In the genomic region with DNA sequence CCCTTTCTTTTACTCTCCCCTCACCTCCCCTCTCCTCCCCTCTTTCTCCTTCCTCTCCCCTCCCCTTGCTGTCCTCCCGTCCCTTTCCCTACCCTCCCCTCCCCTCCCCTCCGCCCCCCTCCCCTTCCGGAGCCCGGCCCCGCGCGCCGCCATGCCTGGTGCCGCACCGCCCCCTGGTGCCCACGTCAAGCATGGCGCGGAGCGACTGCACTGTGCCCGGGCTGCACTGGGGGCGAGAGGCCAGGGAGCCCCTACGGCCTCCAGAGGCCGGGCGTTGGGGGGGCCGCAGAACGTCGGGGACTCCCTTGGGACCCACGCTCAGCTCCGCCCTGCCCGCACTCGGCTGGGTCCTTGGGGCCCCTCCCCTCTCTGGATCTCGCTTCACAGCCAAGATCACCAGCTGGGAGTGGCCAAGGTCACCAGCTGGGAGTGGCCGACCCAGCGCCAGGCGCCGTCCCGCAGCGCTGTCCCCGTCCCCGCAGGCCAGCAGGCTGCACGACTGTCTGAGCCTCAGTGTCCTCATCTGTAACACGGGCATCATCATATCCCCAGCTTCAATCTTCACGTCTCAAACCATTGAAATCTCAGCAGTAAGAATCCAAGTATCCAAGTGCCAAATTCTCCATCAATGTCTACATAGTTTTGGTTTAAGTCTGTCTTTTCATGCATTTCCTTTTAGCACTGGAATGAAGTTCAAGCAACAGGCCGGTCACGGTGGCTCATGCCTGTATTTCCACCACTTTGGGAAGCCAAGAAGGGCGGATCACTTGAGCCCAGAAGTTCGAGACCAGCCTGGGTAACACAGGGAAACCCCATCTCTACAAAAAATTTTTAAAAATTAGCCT, we compare ENCODE assay signal across 8 cellular contexts. TPM values are rescaled to one million over a fixed set of nuclear protein-coding genes. Genes with fewer than 3 reads are reported as not detected.
DNase-seq lines count a peak whose midpoint lies in the region; ATAC-seq and TF ChIP-seq lines count a peak whose summit lies in the region.

No MANE protein-coding gene starts in this region.

- no peak overlapping the region for H2BK5ac ChIP-seq in mesenchymal stem cell (ENCODE audit: low read depth, low read length, poor library complexity, severe bottlenecking)

- H3K23ac ChIP-seq in mesenchymal stem cell (ENCODE audit: low read length in 2 of 2): no peak overlapping the region

- peak overlapping the region; percentile 59 for H3K9ac ChIP-seq in mesenchymal stem cell (ENCODE audit: low read length)

- peak overlapping the region; percentile 64 for H4K91ac ChIP-seq in mesenchymal stem cell (ENCODE audit: low read length)

- no peak overlapping the region for H2AK5ac ChIP-seq in mesenchymal stem cell (ENCODE audit: low read length, severe bottlenecking)

- H3K4me3 ChIP-seq in GM06990 (replicated peaks; ENCODE audit: low read depth, low read length): peak overlapping the region; percentile 42
- H3K4me3 ChIP-seq in effector memory CD4-positive, alpha-beta T cell (ENCODE audit: insufficient read depth, low read depth, low read length, poor library complexity, severe bottlenecking): peak overlapping the region; percentile 62
- peak overlapping the region; percentile 59 to 76 for H3K4me3 ChIP-seq in mesenchymal stem cell (ENCODE audit: insufficient read depth in 1 of 2, low read depth in 1 of 2, low read length in 2 of 2)

- peak overlapping the region; percentile 10 for H2AFZ ChIP-seq in mesenchymal stem cell (ENCODE audit: low read depth, low read length)

- peak overlapping the region in 1 of 2 experiments; percentile 17 for H2BK12ac ChIP-seq in mesenchymal stem cell (ENCODE audit: low read length in 2 of 2)

- H3K79me1 ChIP-seq in mesenchymal stem cell (replicated peaks; ENCODE audit: low read length, poor library complexity, severe bottlenecking): no peaks in the 10 kb centered on the region

- ATAC-seq in HG03108 (IDR thresholded peaks at IDR 0.05; ENCODE audit: unreplicated experiment): peak; percentile 55
- ATAC-seq in GM21360 (IDR thresholded peaks at IDR 0.05; ENCODE audit: unreplicated experiment): no peak

- H3K27ac ChIP-seq in effector memory CD4-positive, alpha-beta T cell (ENCODE audit: insufficient read depth, low read length, poor library complexity, severe bottlenecking): no peak overlapping the region
- H3K27ac ChIP-seq in mesenchymal stem cell (ENCODE audit: low read length, poor library complexity, severe bottlenecking): no peak overlapping the region

- no peaks in the 10 kb centered on the region for H3K4me1 ChIP-seq in effector memory CD4-positive, alpha-beta T cell (ENCODE audit: control insufficient read depth, insufficient read depth, low read length, poor library complexity, severe bottlenecking)
- peaks cover 10% of the 10 kb centered on the region for H3K4me1 ChIP-seq in mesenchymal stem cell (ENCODE audit: control insufficient read depth, insufficient read depth, low read depth, low read length)

- no peaks in the 10 kb centered on the region for H3K9me3 ChIP-seq in effector memory CD4-positive, alpha-beta T cell (ENCODE audit: control insufficient read depth, low read length)
- no peaks in the 10 kb centered on the region for H3K9me3 ChIP-seq in mesenchymal stem cell (ENCODE audit: control insufficient read depth, low read length)

- H4K8ac ChIP-seq in mesenchymal stem cell (ENCODE audit: low read length): peak overlapping the region; percentile 97

- peak overlapping the region; percentile 94 for H2BK15ac ChIP-seq in mesenchymal stem cell (ENCODE audit: low read depth, poor library complexity, severe bottlenecking)

- peak; percentile 68 for TF ChIP-seq CTCF in GM06990 (IDR thresholded peaks at IDR 0.05; ENCODE audit: insufficient read depth, low read length, poor library complexity, severe bottlenecking)

- H3K36me3 ChIP-seq in GM06990 (ENCODE audit: control insufficient read depth, insufficient read depth, low read length): no peaks in the 10 kb centered on the region
- no peaks in the 10 kb centered on the region for H3K36me3 ChIP-seq in effector memory CD4-positive, alpha-beta T cell (ENCODE audit: control insufficient read depth, insufficient read depth, low read length)
- H3K36me3 ChIP-seq in mesenchymal stem cell (ENCODE audit: control insufficient read depth in 1 of 2, insufficient read depth in 2 of 2, low read depth in 1 of 2, low read length in 2 of 2): no peaks in the 10 kb centered on the region

- H3K18ac ChIP-seq in mesenchymal stem cell (ENCODE audit: low read depth in 1 of 2, low read length in 2 of 2): peak overlapping the region; percentile 82

- H3K14ac ChIP-seq in mesenchymal stem cell (ENCODE audit: low read length in 2 of 2): no peak overlapping the region

- peak overlapping the region in 1 of 2 experiments; percentile 77 for H3K4ac ChIP-seq in mesenchymal stem cell (ENCODE audit: low read depth in 1 of 2, low read length in 2 of 2)

- peak; percentile 56 for DNase-seq in GM06990 (ENCODE audit: extremely low read depth, insufficient read length)
- DNase-seq in NCI-H748 (lab: John Stamatoyannopoulos, UW; ENCODE audit: unreplicated experiment): peak; percentile 58
- peak; percentile 49 to 55 for DNase-seq in activated CD8-positive, alpha-beta memory T cell treated with anti-CD3 and anti-CD28 coated beads for 4 hours (ENCODE audit: low read depth in 2 of 2)
- peak; percentile 39 to 61 (median 52) for DNase-seq in effector memory CD4-positive, alpha-beta T cell
- peak; percentile 67 for DNase-seq in mesenchymal stem cell
- DNase-seq in stimulated activated CD8-positive, alpha-beta memory T cell treated with anti-CD3 and anti-CD28 coated beads, Interleukin-12 subunit alpha, Interleukin-12 subunit beta, amount 100 ng/mL, for 4 hours (ENCODE audit: low read depth): peak; percentile 64

- no peaks in the 10 kb centered on the region; the same call in 1 of the 2 replicates for H3K27me3 ChIP-seq in GM06990 (replicated peaks; ENCODE audit: control insufficient read depth, insufficient read depth, low read length)
- H3K27me3 ChIP-seq in effector memory CD4-positive, alpha-beta T cell (replicated peaks; ENCODE audit: control insufficient read depth, insufficient read depth, low read length, poor library complexity, severe bottlenecking): peaks cover 3% of the 10 kb centered on the region
- peaks cover 7 to 30% of the 10 kb centered on the region in 2 experiments for H3K27me3 ChIP-seq in mesenchymal stem cell (ENCODE audit: control insufficient read depth in 1 of 2, insufficient read depth in 1 of 2, low read length in 2 of 2)

- peak overlapping the region; percentile 81 for H3K4me2 ChIP-seq in mesenchymal stem cell (ENCODE audit: low read length, poor library complexity, severe bottlenecking)

- H2BK120ac ChIP-seq in mesenchymal stem cell (ENCODE audit: low read depth, low read length): peak overlapping the region; percentile 73

- 5% methylated on average over 37 of the region's 42 CpGs for WGBS in mesenchymal stem cell

RNA-seq across cellular contexts. Expression of gene TPRA1, which starts 42.5 kb away (rescaled TPM):
- 21.1 TPM for polyA plus RNA-seq in mesenchymal stem cell (2013, experiment 1 of 2)
- 20.9 TPM for polyA plus RNA-seq in mesenchymal stem cell (2013, experiment 2 of 2)

RNA-seq across cellular contexts. Expression of gene MCM2, which starts 50.2 kb away (rescaled TPM):
- polyA plus RNA-seq in mesenchymal stem cell (2013, experiment 1 of 2): 5.5 TPM
- 5.5 TPM for polyA plus RNA-seq in mesenchymal stem cell (2013, experiment 2 of 2)
